Comparison of ENCODE assay signal across 1 cellular context in the genomic region with DNA sequence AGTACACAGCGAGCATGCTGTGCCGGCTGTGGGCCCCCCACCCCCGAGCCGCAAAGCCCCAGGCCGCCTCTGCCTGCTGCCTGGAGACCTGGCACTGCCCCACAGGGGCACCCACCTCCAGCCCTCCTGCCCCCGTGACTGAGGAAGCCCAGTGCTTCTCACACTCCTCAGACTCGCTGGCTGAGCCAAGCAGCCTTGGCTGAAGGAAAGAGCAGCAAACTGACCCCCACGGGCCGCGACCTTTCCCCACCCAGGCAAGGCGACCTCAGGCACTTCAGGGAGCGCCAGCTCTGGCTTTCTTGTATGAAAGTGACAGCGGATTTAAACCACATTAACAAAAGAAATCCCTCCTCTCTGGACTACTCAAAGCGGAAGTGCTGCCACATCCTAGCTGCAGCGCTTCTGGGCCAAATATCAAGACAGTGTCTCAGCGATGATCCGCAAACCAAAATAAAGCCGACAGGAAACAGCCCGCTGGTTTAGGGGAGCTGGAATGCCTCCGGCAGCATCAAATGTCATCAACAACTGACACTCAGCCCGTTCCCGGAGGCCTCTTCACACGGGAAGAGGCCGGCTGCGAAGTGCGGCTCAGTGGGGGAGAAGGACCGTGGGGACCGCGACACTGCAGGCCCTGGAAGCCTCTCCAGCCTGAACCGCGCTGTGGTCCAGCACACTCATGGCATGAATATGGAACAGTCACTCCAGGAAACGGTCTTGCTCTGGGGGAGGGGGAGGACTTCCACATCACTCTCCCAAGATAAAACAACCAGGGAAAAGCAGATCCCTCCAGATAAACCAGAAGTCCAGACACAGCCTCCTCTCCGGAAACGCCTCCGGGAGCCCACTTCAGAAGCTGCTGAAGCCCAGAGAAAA.
TF ChIP-seq lines count a peak whose summit lies in the region.

No MANE protein-coding gene starts in this region.

TF ChIP-seq in GM12878, 131 proteins besides CTCF, POLR2A, EP300 and RAD21 (continued from another document):
- TF ChIP-seq, protein P1, sequence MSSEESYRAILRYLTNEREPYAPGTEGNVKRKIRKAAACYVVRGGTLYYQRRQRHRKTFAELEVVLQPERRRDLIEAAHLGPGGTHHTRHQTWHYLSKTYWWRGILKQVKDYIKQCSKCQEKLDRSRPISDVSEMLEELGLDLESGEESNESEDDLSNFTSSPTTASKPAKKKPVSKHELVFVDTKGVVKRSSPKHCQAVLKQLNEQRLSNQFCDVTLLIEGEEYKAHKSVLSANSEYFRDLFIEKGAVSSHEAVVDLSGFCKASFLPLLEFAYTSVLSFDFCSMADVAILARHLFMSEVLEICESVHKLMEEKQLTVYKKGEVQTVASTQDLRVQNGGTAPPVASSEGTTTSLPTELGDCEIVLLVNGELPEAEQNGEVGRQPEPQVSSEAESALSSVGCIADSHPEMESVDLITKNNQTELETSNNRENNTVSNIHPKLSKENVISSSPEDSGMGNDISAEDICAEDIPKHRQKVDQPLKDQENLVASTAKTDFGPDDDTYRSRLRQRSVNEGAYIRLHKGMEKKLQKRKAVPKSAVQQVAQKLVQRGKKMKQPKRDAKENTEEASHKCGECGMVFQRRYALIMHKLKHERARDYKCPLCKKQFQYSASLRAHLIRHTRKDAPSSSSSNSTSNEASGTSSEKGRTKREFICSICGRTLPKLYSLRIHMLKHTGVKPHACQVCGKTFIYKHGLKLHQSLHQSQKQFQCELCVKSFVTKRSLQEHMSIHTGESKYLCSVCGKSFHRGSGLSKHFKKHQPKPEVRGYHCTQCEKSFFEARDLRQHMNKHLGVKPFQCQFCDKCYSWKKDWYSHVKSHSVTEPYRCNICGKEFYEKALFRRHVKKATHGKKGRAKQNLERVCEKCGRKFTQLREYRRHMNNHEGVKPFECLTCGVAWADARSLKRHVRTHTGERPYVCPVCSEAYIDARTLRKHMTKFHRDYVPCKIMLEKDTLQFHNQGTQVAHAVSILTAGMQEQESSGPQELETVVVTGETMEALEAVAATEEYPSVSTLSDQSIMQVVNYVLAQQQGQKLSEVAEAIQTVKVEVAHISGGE (CRISPR knock-in tag; IDR thresholded peaks at IDR 0.05), result no peak
- TF ChIP-seq PAX8 (IDR thresholded peaks at IDR 0.05), result no peak
- no peak for TF ChIP-seq STAT1 (conservative IDR thresholded peaks at IDR 0.05)
- no peak for TF ChIP-seq CREB1 (IDR thresholded peaks at IDR 0.05; ENCODE audit: low read depth)
- TF ChIP-seq, protein P2, sequence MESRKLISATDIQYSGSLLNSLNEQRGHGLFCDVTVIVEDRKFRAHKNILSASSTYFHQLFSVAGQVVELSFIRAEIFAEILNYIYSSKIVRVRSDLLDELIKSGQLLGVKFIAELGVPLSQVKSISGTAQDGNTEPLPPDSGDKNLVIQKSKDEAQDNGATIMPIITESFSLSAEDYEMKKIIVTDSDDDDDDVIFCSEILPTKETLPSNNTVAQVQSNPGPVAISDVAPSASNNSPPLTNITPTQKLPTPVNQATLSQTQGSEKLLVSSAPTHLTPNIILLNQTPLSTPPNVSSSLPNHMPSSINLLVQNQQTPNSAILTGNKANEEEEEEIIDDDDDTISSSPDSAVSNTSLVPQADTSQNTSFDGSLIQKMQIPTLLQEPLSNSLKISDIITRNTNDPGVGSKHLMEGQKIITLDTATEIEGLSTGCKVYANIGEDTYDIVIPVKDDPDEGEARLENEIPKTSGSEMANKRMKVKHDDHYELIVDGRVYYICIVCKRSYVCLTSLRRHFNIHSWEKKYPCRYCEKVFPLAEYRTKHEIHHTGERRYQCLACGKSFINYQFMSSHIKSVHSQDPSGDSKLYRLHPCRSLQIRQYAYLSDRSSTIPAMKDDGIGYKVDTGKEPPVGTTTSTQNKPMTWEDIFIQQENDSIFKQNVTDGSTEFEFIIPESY (IDR thresholded peaks at IDR 0.05), result no peak
- peak in 1 of 2 experiments; percentile 9; a peak in 1 of 4 replicates for TF ChIP-seq ETV6 (conservative IDR thresholded peaks at IDR 0.05 in 1 of 2, IDR thresholded peaks at IDR 0.05 in 1 of 2; ENCODE audit: borderline replicate concordance in 1 of 2, low read depth in 1 of 2)
- TF ChIP-seq, protein P3, sequence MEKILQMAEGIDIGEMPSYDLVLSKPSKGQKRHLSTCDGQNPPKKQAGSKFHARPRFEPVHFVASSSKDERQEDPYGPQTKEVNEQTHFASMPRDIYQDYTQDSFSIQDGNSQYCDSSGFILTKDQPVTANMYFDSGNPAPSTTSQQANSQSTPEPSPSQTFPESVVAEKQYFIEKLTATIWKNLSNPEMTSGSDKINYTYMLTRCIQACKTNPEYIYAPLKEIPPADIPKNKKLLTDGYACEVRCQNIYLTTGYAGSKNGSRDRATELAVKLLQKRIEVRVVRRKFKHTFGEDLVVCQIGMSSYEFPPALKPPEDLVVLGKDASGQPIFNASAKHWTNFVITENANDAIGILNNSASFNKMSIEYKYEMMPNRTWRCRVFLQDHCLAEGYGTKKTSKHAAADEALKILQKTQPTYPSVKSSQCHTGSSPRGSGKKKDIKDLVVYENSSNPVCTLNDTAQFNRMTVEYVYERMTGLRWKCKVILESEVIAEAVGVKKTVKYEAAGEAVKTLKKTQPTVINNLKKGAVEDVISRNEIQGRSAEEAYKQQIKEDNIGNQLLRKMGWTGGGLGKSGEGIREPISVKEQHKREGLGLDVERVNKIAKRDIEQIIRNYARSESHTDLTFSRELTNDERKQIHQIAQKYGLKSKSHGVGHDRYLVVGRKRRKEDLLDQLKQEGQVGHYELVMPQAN (conservative IDR thresholded peaks at IDR 0.05), result peak; percentile 10; the same call in 1 of the 2 replicates
- no peak for TF ChIP-seq ZNF622 (IDR thresholded peaks at IDR 0.05)
- TF ChIP-seq CBX5 (IDR thresholded peaks at IDR 0.05; ENCODE audit: low read depth), result no peak
- TF ChIP-seq ATF7 (IDR thresholded peaks at IDR 0.05; ENCODE audit: low read depth), result no peak
- no peak for TF ChIP-seq MXI1 (IDR thresholded peaks at IDR 0.05; ENCODE audit: low read depth, low read length)
- no peak for TF ChIP-seq RBBP5 (conservative IDR thresholded peaks at IDR 0.05)
- TF ChIP-seq, protein P4, sequence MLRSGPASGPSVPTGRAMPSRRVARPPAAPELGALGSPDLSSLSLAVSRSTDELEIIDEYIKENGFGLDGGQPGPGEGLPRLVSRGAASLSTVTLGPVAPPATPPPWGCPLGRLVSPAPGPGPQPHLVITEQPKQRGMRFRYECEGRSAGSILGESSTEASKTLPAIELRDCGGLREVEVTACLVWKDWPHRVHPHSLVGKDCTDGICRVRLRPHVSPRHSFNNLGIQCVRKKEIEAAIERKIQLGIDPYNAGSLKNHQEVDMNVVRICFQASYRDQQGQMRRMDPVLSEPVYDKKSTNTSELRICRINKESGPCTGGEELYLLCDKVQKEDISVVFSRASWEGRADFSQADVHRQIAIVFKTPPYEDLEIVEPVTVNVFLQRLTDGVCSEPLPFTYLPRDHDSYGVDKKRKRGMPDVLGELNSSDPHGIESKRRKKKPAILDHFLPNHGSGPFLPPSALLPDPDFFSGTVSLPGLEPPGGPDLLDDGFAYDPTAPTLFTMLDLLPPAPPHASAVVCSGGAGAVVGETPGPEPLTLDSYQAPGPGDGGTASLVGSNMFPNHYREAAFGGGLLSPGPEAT (IDR thresholded peaks at IDR 0.05; ENCODE audit: low read depth), result 0 out of 2 replicates have a peak, but pooled peaks have one; percentile 33
- TF ChIP-seq TARDBP (IDR thresholded peaks at IDR 0.05; ENCODE audit: borderline replicate concordance), result no peak
- TF ChIP-seq BACH1 (IDR thresholded peaks at IDR 0.05; ENCODE audit: borderline replicate concordance), result no peak
- no peak for TF ChIP-seq EGR1 (IDR thresholded peaks at IDR 0.05; ENCODE audit: borderline replicate concordance in 1 of 2, low read depth in 2 of 2, low read length in 2 of 2)
- TF ChIP-seq EED (IDR thresholded peaks at IDR 0.05; ENCODE audit: low read depth), result peak; percentile 14; the same call in 1 of the 2 replicates
- no peak for TF ChIP-seq IRF4 (IDR thresholded peaks at IDR 0.05; ENCODE audit: low read depth, low read length)
- TF ChIP-seq, protein P5, sequence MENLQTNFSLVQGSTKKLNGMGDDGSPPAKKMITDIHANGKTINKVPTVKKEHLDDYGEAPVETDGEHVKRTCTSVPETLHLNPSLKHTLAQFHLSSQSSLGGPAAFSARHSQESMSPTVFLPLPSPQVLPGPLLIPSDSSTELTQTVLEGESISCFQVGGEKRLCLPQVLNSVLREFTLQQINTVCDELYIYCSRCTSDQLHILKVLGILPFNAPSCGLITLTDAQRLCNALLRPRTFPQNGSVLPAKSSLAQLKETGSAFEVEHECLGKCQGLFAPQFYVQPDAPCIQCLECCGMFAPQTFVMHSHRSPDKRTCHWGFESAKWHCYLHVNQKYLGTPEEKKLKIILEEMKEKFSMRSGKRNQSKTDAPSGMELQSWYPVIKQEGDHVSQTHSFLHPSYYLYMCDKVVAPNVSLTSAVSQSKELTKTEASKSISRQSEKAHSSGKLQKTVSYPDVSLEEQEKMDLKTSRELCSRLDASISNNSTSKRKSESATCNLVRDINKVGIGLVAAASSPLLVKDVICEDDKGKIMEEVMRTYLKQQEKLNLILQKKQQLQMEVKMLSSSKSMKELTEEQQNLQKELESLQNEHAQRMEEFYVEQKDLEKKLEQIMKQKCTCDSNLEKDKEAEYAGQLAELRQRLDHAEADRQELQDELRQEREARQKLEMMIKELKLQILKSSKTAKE (IDR thresholded peaks at IDR 0.05; ENCODE audit: low read depth, poor library complexity, severe bottlenecking), result no peak
- TF ChIP-seq, protein P6, sequence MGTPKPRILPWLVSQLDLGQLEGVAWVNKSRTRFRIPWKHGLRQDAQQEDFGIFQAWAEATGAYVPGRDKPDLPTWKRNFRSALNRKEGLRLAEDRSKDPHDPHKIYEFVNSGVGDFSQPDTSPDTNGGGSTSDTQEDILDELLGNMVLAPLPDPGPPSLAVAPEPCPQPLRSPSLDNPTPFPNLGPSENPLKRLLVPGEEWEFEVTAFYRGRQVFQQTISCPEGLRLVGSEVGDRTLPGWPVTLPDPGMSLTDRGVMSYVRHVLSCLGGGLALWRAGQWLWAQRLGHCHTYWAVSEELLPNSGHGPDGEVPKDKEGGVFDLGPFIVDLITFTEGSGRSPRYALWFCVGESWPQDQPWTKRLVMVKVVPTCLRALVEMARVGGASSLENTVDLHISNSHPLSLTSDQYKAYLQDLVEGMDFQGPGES (IDR thresholded peaks at IDR 0.05), result no peak
- no peak for TF ChIP-seq SRF (IDR thresholded peaks at IDR 0.05; ENCODE audit: low read depth in 2 of 2, low read length in 2 of 2)
- TF ChIP-seq FOXK2 (IDR thresholded peaks at IDR 0.05), result no peak
- TF ChIP-seq WRNIP1 (IDR thresholded peaks at IDR 0.05; ENCODE audit: borderline replicate concordance, low read depth, low read length), result no peak
- no peak for TF ChIP-seq YY1 (IDR thresholded peaks at IDR 0.05; ENCODE audit: low read depth, low read length)
- no peak for TF ChIP-seq CHD2 (IDR thresholded peaks at IDR 0.05; ENCODE audit: borderline replicate concordance, low read depth, low read length)
- TF ChIP-seq SREBF1 (IDR thresholded peaks at IDR 0.05; ENCODE audit: low read length), result no peak
